In the genomic region with DNA sequence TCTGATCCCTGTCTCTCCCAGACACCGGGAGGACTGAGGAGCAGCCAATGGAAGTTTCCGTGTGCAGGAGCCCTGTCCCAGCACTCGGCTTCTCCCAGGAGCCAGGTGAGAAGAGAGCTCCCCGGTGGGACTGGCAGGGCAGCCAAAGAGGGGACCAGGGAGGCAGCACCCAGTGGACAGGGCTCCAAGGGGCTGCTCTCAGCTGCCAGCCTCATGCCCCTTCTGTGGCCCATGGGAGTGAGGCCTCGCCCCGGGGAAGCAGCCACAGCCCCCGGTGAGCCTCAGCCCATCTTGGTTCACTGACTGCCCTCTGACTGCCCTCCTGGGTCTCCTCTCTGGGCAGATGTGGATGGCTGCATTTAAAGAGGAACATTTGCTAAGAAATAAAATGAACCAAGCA, we compare ENCODE assay signal across 31 cellular contexts. TPM values are rescaled to one million over a fixed set of nuclear protein-coding genes. Genes with fewer than 3 reads are reported as not detected.
"Had no signal": no experiment of that assay in that cellular context is flagged by ENCODE, and none has a peak within 500 bp of the region (broad histone marks: within the 10 kb centered on the region; RNA-seq: fewer than 3 reads in every experiment).

No MANE protein-coding gene starts in this region.

- H3K27ac Mint-ChIP-seq: dendritic cell treated with granulocyte-macrophage colony-stimulating factor and Interleukin-4, amounts not matched to agents 40 ng/mL and 50 ng/mL, for 4 days; effector memory CD8-positive, alpha-beta T cell; endodermal cell; immature natural killer cell; mesothelial cell of epicardium; naive B cell had no signal

- H3K27ac ChIP-seq: colonic mucosa, epithelial cell of prostate, esophagus squamous epithelium, gastrocnemius medialis, heart right ventricle, left lung, lower lobe of right lung had no signal

- H3K27me3 Mint-ChIP-seq: dendritic cell treated with granulocyte-macrophage colony-stimulating factor and Interleukin-4, amounts not matched to agents 40 ng/mL and 50 ng/mL, for 4 days; effector memory CD8-positive, alpha-beta T cell; naive B cell had no signal

- ATAC-seq: effector memory CD8-positive, alpha-beta T cell; esophagus mucosa; gastrocnemius medialis; heart right ventricle; left lung; lower lobe of right lung; mucosa of descending colon had no signal

- H3K4me1 ChIP-seq: gastrocnemius medialis had no signal

- DNase-seq: colonic mucosa; cortex of kidney; effector CD8-positive, alpha-beta T cell; effector memory CD8-positive, alpha-beta T cell; endodermal cell; erythroblast; esophagus squamous epithelium; foreskin fibroblast; foreskin melanocyte; gastrocnemius medialis; glutamatergic neuron; head of caudate nucleus; heart right ventricle; hippocampal formation; immature natural killer cell; islet precursor cell; kidney; kidney glomerular epithelial cell; lower lobe of right lung; mesenchymal stem cell; mucosa of descending colon; naive B cell had no signal

- H3K27me3 ChIP-seq: colonic mucosa, esophagus squamous epithelium, gastrocnemius medialis, heart right ventricle, left lung had no signal

- H3K9me3 Mint-ChIP-seq: dendritic cell treated with granulocyte-macrophage colony-stimulating factor and Interleukin-4, amounts not matched to agents 40 ng/mL and 50 ng/mL, for 4 days; effector memory CD8-positive, alpha-beta T cell; endodermal cell; immature natural killer cell; mesothelial cell of epicardium; naive B cell had no signal

- H3K9me3 ChIP-seq: colonic mucosa, esophagus squamous epithelium, gastrocnemius medialis, heart right ventricle, left lung, lower lobe of right lung, mucosa of descending colon had no signal

- H3K36me3 Mint-ChIP-seq: immature natural killer cell had no signal

- H3K4me3 Mint-ChIP-seq: dendritic cell treated with granulocyte-macrophage colony-stimulating factor and Interleukin-4, amounts not matched to agents 40 ng/mL and 50 ng/mL, for 4 days; effector memory CD8-positive, alpha-beta T cell; endodermal cell; immature natural killer cell; mesothelial cell of epicardium; naive B cell had no signal

- H3K4me3 ChIP-seq: colonic mucosa, esophagus squamous epithelium, gastrocnemius medialis, heart right ventricle, left lung, lower lobe of right lung, mucosa of descending colon had no signal

- H3K4me1 Mint-ChIP-seq: endodermal cell, mesothelial cell of epicardium had no signal

RNA-seq across cellular contexts. Expression of a gene that starts 27.1 kb away (rescaled TPM):
- total RNA-seq: dermis microvascular lymphatic vessel endothelial cell, endodermal cell, gastrocnemius medialis, glomerular endothelial cell, lung microvascular endothelial cell, myocyte had no signal
